ENCODE assay signal across 9 cellular contexts in genomic region chr18:74493689-74494088, GRCh38. TPM values are rescaled to one million over a fixed set of nuclear protein-coding genes. Genes with fewer than 3 reads are reported as not detected.
DNase-seq lines count a peak whose midpoint lies in the region; ATAC-seq and TF ChIP-seq lines count a peak whose summit lies in the region.
"Had no signal": no experiment of that assay in that cellular context is flagged by ENCODE, and none has a peak within 500 bp of the region (broad histone marks: within the 10 kb centered on the region; RNA-seq: fewer than 3 reads in every experiment).

No MANE protein-coding gene starts in this region.

- peak; percentile 28 for DNase-seq in Daoy (ENCODE audit: low read depth)
- DNase-seq in HFF-Myc (ENCODE audit: extremely low read depth, low read depth) = no peak
- peak; percentile 54 for DNase-seq in NCI-H2107 treated with DMSO at 0.1 percent for 48 hours (lab: John Stamatoyannopoulos, UW; ENCODE audit: unreplicated experiment)
- DNase-seq in activated CD4-positive, alpha-beta T cell treated with anti-CD3 and anti-CD28 coated beads, Interleukin-2, amount 50 U/mL, for 1 hour = peak; percentile 60
- peak; percentile 53 for DNase-seq in endothelial cell (ENCODE audit: low spot score)
- DNase-seq in non-pigmented ciliary epithelial cell (ENCODE audit: low read depth) = peak; percentile 44
- DNase-seq in NCI-H2029 (lab: John Stamatoyannopoulos, UW) = no peak

- H3K4me3 Mint-ChIP-seq in endothelial cell (ENCODE audit: unreplicated experiment) = no peak overlapping the region

- H3K27ac Mint-ChIP-seq in endothelial cell (ENCODE audit: unreplicated experiment) = no peak overlapping the region

- H3K27me3 Mint-ChIP-seq in endothelial cell (ENCODE audit: unreplicated experiment) = peaks cover 6% of the 10 kb centered on the region

- H3K4me3 ChIP-seq in HFF-Myc (replicated peaks; ENCODE audit: low read depth, low read length) = no peak overlapping the region

- peaks cover 9% of the 10 kb centered on the region for H3K4me1 Mint-ChIP-seq in endothelial cell (ENCODE audit: unreplicated experiment)

- peak; percentile 54 for TF ChIP-seq CTCF in HFF-Myc (IDR thresholded peaks at IDR 0.05; ENCODE audit: low read depth, low read length, missing control alignments)
- TF ChIP-seq CTCF in endothelial cell (IDR thresholded peaks at IDR 0.05; ENCODE audit: unreplicated experiment) = no peak

- no peaks in the 10 kb centered on the region for H3K36me3 Mint-ChIP-seq in endothelial cell (ENCODE audit: low read depth, unreplicated experiment)

- no peak for ATAC-seq in HG03571 (IDR thresholded peaks at IDR 0.05; ENCODE audit: unreplicated experiment)

- no peaks in the 10 kb centered on the region for H3K9me3 Mint-ChIP-seq in endothelial cell (ENCODE audit: unreplicated experiment)

RNA-seq across cellular contexts. Expression of gene CNDP2, which starts 2.5 kb away (rescaled TPM):
- 28.6 and 32.2 TPM in 2 replicates for total RNA-seq in Daoy (2014; rRNA removed; shearing (Covaris generic))
- 113 TPM for total RNA-seq in endothelial cell (ENCODE audit: unreplicated experiment)

RNA-seq across cellular contexts. Expression of gene DIPK1C, which starts 36.6 kb away (rescaled TPM):
- not detected in 2 replicates for total RNA-seq in Daoy (2014; rRNA removed; shearing (Covaris generic))
- total RNA-seq in endothelial cell (ENCODE audit: unreplicated experiment) = 0.21 TPM
- total RNA-seq: activated CD8-positive, alpha-beta memory T cell treated with anti-CD3 and anti-CD28 coated beads for 36 hours had no signal

RNA-seq across cellular contexts. Expression of gene CNDP1, which starts 40.6 kb away (rescaled TPM):
- total RNA-seq in Daoy (2014; rRNA removed; shearing (Covaris generic)) = not detected in 2 replicates
- total RNA-seq in endothelial cell (ENCODE audit: unreplicated experiment) = not detected
- total RNA-seq: activated CD8-positive, alpha-beta memory T cell treated with anti-CD3 and anti-CD28 coated beads for 36 hours had no signal

Comparison
In these comparisons a context has a peak if more than half of its experiments do, and no peak if none do; other contexts are left out.
1. DNase-seq: peak in Daoy (single experiment), NCI-H2107 treated with DMSO at 0.1 percent for 48 hours (single experiment), activated CD4-positive, alpha-beta T cell treated with anti-CD3 and anti-CD28 coated beads, Interleukin-2, amount 50 U/mL, for 1 hour (single experiment), endothelial cell (single experiment) and non-pigmented ciliary epithelial cell (single experiment); none in HFF-Myc (single experiment) and NCI-H2029 (single experiment).